In genomic region chr1:40338745-40339419, GRCh38 we compare ENCODE assay signal across 8 cellular contexts.
A peak's percentile ranks its signal among the peaks of the same experiment; 100 is the strongest.
DNase-seq lines count a peak whose midpoint lies in the region; ATAC-seq lines count a peak whose summit lies in the region.

No MANE protein-coding gene starts in this region.

- peak; percentile 39 for ATAC-seq in HG02759 (IDR thresholded peaks at IDR 0.05; ENCODE audit: unreplicated experiment)
- ATAC-seq in HG03432 (IDR thresholded peaks at IDR 0.05; ENCODE audit: unreplicated experiment): no peak

- DNase-seq in CD1c-positive myeloid dendritic cell (ENCODE audit: extremely low spot score) (peak; percentile 83), NCI-H446 treated with DMSO at 0.1 percent for 48 hours (lab: John Stamatoyannopoulos, UW) (peak; percentile 34), kidney tubule cell (ENCODE audit: low spot score) (peak; percentile 83)
- peak; percentile 86 for DNase-seq in activated CD4-positive, alpha-beta T cell treated with anti-CD3 and anti-CD28 coated beads for 1 hour
- DNase-seq in central memory CD4-positive, alpha-beta T cell: peak; percentile 83
- peak; percentile 67 to 88 (median 81) for DNase-seq in stimulated activated CD4-positive, alpha-beta T cell treated with anti-CD3 and anti-CD28 coated beads, Interleukin-1b, Interleukin-23, amount 100 ng/mL, for 24 hours (ENCODE audit: low read depth in 4 of 4, low spot score in 1 of 4)

Comparison
In these comparisons a context has a peak if more than half of its experiments do, and no peak if none do; other contexts are left out.
1. DNase-seq: peak in every context shown above with its lines; median percentile 86 in activated CD4-positive, alpha-beta T cell treated with anti-CD3 and anti-CD28 coated beads for 1 hour; 83 in CD1c-positive myeloid dendritic cell; 83 in central memory CD4-positive, alpha-beta T cell; 83 in kidney tubule cell; 81 in stimulated activated CD4-positive, alpha-beta T cell treated with anti-CD3 and anti-CD28 coated beads, Interleukin-1b, Interleukin-23, amount 100 ng/mL, for 24 hours; 34 in NCI-H446 treated with DMSO at 0.1 percent for 48 hours.